In genomic region chr20:49290608-49291191, GRCh38 we compare ENCODE assay signal across 13 cellular contexts. TPM values are rescaled to one million over a fixed set of nuclear protein-coding genes. Genes with fewer than 3 reads are reported as not detected.
DNase-seq lines count a peak whose midpoint lies in the region; ATAC-seq, FAIRE-seq and TF ChIP-seq lines count a peak whose summit lies in the region.
"Had no signal": no experiment of that assay in that cellular context is flagged by ENCODE, and none has a peak within 500 bp of the region (broad histone marks: within the 10 kb centered on the region; RNA-seq: fewer than 3 reads in every experiment).

No MANE protein-coding gene starts in this region.

- SMC1A ChIA-PET in GM12878 (lab: Charles Lee; ENCODE audit: uncharacterized antibody, unreplicated experiment) = interaction anchor here (0.6 kb wide), 1 partner anchor 42 kb away, joined by 3 read pairs; no protein-coding TSS in a partner anchor

- no peak overlapping the region for H3K4me3 ChIP-seq in NB4 (ENCODE audit: low read depth, low read length)
- no peak overlapping the region for H3K4me3 ChIP-seq in GM12878
- no peak overlapping the region for H3K4me3 ChIP-seq in smooth muscle cell
- no peak overlapping the region for H3K4me3 ChIP-seq in MG63
- H3K4me3 ChIP-seq in suprapubic skin = no peak overlapping the region
- H3K4me3 ChIP-seq: sigmoid colon, transverse colon had no signal

- H3K36me3 ChIP-seq in GM12878 (ENCODE audit: control insufficient read depth in 2 of 2, insufficient read depth in 2 of 2, low read length in 1 of 2) (peaks cover 30 to 43% of the 10 kb centered on the region in 2 experiments), smooth muscle cell (ENCODE audit: low read depth) (peaks cover 6% of the 10 kb centered on the region), MG63 (peaks cover 79% of the 10 kb centered on the region), suprapubic skin (peaks cover 63% of the 10 kb centered on the region)

- H3K27me3 ChIP-seq in GM12878 (replicated peaks in 1 of 2; ENCODE audit: control insufficient read depth in 2 of 2, insufficient read depth in 2 of 2, low read length in 1 of 2) (no peaks in the 10 kb centered on the region), smooth muscle cell (ENCODE audit: low read depth) (no peaks in the 10 kb centered on the region), MG63 (no peaks in the 10 kb centered on the region), suprapubic skin (no peaks in the 10 kb centered on the region)
- H3K27me3 ChIP-seq: sigmoid colon, transverse colon had no signal

- H3F3A ChIP-seq in smooth muscle cell (ENCODE audit: low read depth) = peaks cover 47% of the 10 kb centered on the region

- no peak overlapping the region for H2AFZ ChIP-seq in GM12878 (ENCODE audit: control insufficient read depth, low read depth, low read length)
- no peak overlapping the region for H2AFZ ChIP-seq in smooth muscle cell (ENCODE audit: low read depth)

- no peak for TF ChIP-seq RAD21 in GM12878 (IDR thresholded peaks at IDR 0.05; ENCODE audit: insufficient read depth, low read depth, low read length)

- RAD21 ChIA-PET in GM12878 (lab: Charles Lee; ENCODE audit: unreplicated experiment) = no interaction called here

- peak; percentile 16 for TF ChIP-seq POLR2A in NB4 (IDR thresholded peaks at IDR 0.05; ENCODE audit: extremely low read depth, insufficient read length)
- TF ChIP-seq POLR2A in GM12878 (IDR thresholded peaks at IDR 0.05; ENCODE audit: low read depth, low read length) = no peak; the same call in 1 of the 2 replicates
- no peak for TF ChIP-seq POLR2A in suprapubic skin (IDR thresholded peaks at IDR 0.05)

- no peak for FAIRE-seq in GM12878 (lab: Jason Lieb, UNC)
- FAIRE-seq: bronchial epithelial cell had no signal

- peak overlapping the region; percentile 11; the same call in 1 of the 2 replicates for H3K27ac ChIP-seq in GM12878 (ENCODE audit: control insufficient read depth, insufficient read depth)
- peak overlapping the region; percentile 4 for H3K27ac ChIP-seq in smooth muscle cell (ENCODE audit: low read depth)
- no peak overlapping the region for H3K27ac ChIP-seq in suprapubic skin
- H3K27ac ChIP-seq: sigmoid colon, transverse colon had no signal

- peaks cover 33% of the 10 kb centered on the region for H3K4me1 Mint-ChIP-seq in activated CD8-positive, alpha-beta memory T cell treated with anti-CD3 and anti-CD28 coated beads, Interleukin-2, amount 10 ng/mL, durations not matched to agents 7 days and 5 days

- CTCF ChIA-PET in activated CD8-positive, alpha-beta memory T cell treated with anti-CD3 and anti-CD28 coated beads, Interleukin-2, amount 10 ng/mL, durations not matched to agents 7 days and 5 days (lab: Charles Lee) = no interaction called here
- CTCF ChIA-PET in GM12878 (lab: Yijun Ruan, JAX) = no interaction called here

- DNase-seq in activated CD8-positive, alpha-beta memory T cell treated with anti-CD3 and anti-CD28 coated beads, Interleukin-2, amount 10 ng/mL, durations not matched to agents 7 days and 5 days = no peak
- DNase-seq in activated CD8-positive, alpha-beta memory T cell treated with anti-CD3 and anti-CD28 coated beads, Interleukin-2, amount 50 U/mL, for 48 hours = no peak
- DNase-seq in NB4 (ENCODE audit: low read depth) = no peak
- no peak for DNase-seq in GM12878 (ENCODE audit: low read depth, low spot score)
- no peak for DNase-seq in smooth muscle cell (lab: John Stamatoyannopoulos, UW; ENCODE audit: unreplicated experiment)
- DNase-seq in medulla oblongata (ENCODE audit: extremely low spot score) = no peak
- no peak for DNase-seq in MG63
- DNase-seq in suprapubic skin (ENCODE audit: low spot score in 2 of 2) = no peak
- DNase-seq: NCI-H1694 treated with DMSO at 0.1 percent for 48 hours, sigmoid colon, T1000, transverse colon had no signal

- in situ Hi-C loops in GM12878 (cut with MboI) = no loop called here

- H3K9me3 Mint-ChIP-seq in activated CD8-positive, alpha-beta memory T cell treated with anti-CD3 and anti-CD28 coated beads, Interleukin-2, amount 10 ng/mL, durations not matched to agents 7 days and 5 days (ENCODE audit: low read depth) = peaks cover 9% of the 10 kb centered on the region

- H3K4me3 Mint-ChIP-seq in activated CD8-positive, alpha-beta memory T cell treated with anti-CD3 and anti-CD28 coated beads, Interleukin-2, amount 10 ng/mL, durations not matched to agents 7 days and 5 days = no peak overlapping the region

- no TSS peak for BruUV-seq in GM12878 (replicated peaks; lab: Mats Ljungman, UMichigan)

- H3K27ac Mint-ChIP-seq in activated CD8-positive, alpha-beta memory T cell treated with anti-CD3 and anti-CD28 coated beads, Interleukin-2, amount 10 ng/mL, durations not matched to agents 7 days and 5 days = peak overlapping the region; percentile 58

- no peak for TF ChIP-seq EP300 in GM12878 (IDR thresholded peaks at IDR 0.05; ENCODE audit: borderline replicate concordance in 1 of 2, control insufficient read depth in 1 of 2, low read depth in 2 of 2, low read length in 2 of 2)
- no peak for TF ChIP-seq EP300 in suprapubic skin (IDR thresholded peaks at IDR 0.05)

- H3K4me2 ChIP-seq in GM12878 (ENCODE audit: control insufficient read depth, insufficient read depth) (no peak overlapping the region), smooth muscle cell (no peak overlapping the region)

- H3K9ac ChIP-seq in GM12878 (ENCODE audit: control insufficient read depth, insufficient read depth, low read length) (no peak overlapping the region), smooth muscle cell (ENCODE audit: low read depth) (no peak overlapping the region)

- H3K9me3 ChIP-seq in GM12878 (replicated peaks; ENCODE audit: control insufficient read depth, insufficient read depth, low read length) (peaks cover 20% of the 10 kb centered on the region), smooth muscle cell (replicated peaks; ENCODE audit: low read depth) (no peaks in the 10 kb centered on the region), MG63 (no peaks in the 10 kb centered on the region; the same call in 1 of the 2 replicates), suprapubic skin (peaks cover 14% of the 10 kb centered on the region)

- ATAC-seq in activated CD8-positive, alpha-beta memory T cell treated with anti-CD3 and anti-CD28 coated beads, Interleukin-2, amount 10 ng/mL, durations not matched to agents 7 days and 5 days = no peak
- peak; percentile 6; the same call in 1 of the 3 replicates for ATAC-seq in GM12878

- H3K79me2 ChIP-seq in GM12878 (ENCODE audit: control insufficient read depth, insufficient read depth, low read length) = peaks cover 29% of the 10 kb centered on the region
- peaks cover 19% of the 10 kb centered on the region for H3K79me2 ChIP-seq in smooth muscle cell (ENCODE audit: low read depth)

- 50% methylated on average over 6 of the region's 6 CpGs for WGBS in GM12878 (ENCODE audit: insufficient coverage, insufficient replicate concordance, low lambda C conversion rate, missing lambda C conversion rate)
- WGBS in smooth muscle cell (ENCODE audit: low lambda C conversion rate) = 87% methylated on average over 6 of the region's 6 CpGs
- WGBS in suprapubic skin = 90% methylated on average over 6 of the region's 6 CpGs

- no peaks in the 10 kb centered on the region for H3K27me3 Mint-ChIP-seq in activated CD8-positive, alpha-beta memory T cell treated with anti-CD3 and anti-CD28 coated beads, Interleukin-2, amount 10 ng/mL, durations not matched to agents 7 days and 5 days

- POLR2A ChIA-PET in GM12878 (lab: Charles Lee) = interaction anchor here (0.6 to 1.9 kb wide), 5 partner anchors 9 to 43 kb away, joined by 3 to 6 read pairs (median 4); no protein-coding TSS in a partner anchor

- no peak for TF ChIP-seq CTCF in NB4 (IDR thresholded peaks at IDR 0.05; ENCODE audit: low read depth, low read length)
- TF ChIP-seq CTCF in GM12878 (IDR thresholded peaks at IDR 0.05 in 2 of 3, conservative IDR thresholded peaks at IDR 0.05 in 1 of 3; ENCODE audit: control insufficient read depth in 2 of 3, extremely low read depth in 1 of 3, insufficient read depth in 1 of 3, low read depth in 3 of 3, low read length in 3 of 3) = no peak
- TF ChIP-seq CTCF in smooth muscle cell (IDR thresholded peaks at IDR 0.05; ENCODE audit: borderline replicate concordance, insufficient read depth, poor library complexity, severe bottlenecking) = no peak
- no peak for TF ChIP-seq CTCF in suprapubic skin (IDR thresholded peaks at IDR 0.05)

- H4K20me1 ChIP-seq in GM12878 (ENCODE audit: control insufficient read depth, insufficient read depth) = peaks cover 15% of the 10 kb centered on the region
- peaks cover 59% of the 10 kb centered on the region for H4K20me1 ChIP-seq in smooth muscle cell (ENCODE audit: low read depth)

- peaks cover 75% of the 10 kb centered on the region for H3K36me3 Mint-ChIP-seq in activated CD8-positive, alpha-beta memory T cell treated with anti-CD3 and anti-CD28 coated beads, Interleukin-2, amount 10 ng/mL, durations not matched to agents 7 days and 5 days

- H3K4me1 ChIP-seq in GM12878 (ENCODE audit: control insufficient read depth, insufficient read depth, low read length) (peaks cover 7% of the 10 kb centered on the region; the same call in 1 of the 2 replicates), smooth muscle cell (ENCODE audit: low read depth) (peaks cover 20% of the 10 kb centered on the region), suprapubic skin (peaks cover 5% of the 10 kb centered on the region)
- H3K4me1 ChIP-seq: sigmoid colon had no signal

- intact Hi-C loops in GM12878 (cut with micrococcal nuclease; ENCODE audit: unreplicated experiment) = no loop called here

RNA-seq across cellular contexts. Expression of gene ZNFX1, which starts 12.8 kb away (rescaled TPM):
- 10 to 100 TPM; 69.2 to 88.6 TPM for total RNA-seq in activated CD8-positive, alpha-beta memory T cell treated with anti-CD3 and anti-CD28 coated beads, Interleukin-2, amount 10 ng/mL, durations not matched to agents 7 days and 5 days
- 51.3 and 51.5 TPM in 2 replicates for total RNA-seq in GM12878 (2013; cell fraction: nucleolus; rRNA removed)
- total RNA-seq in GM12878 (2014; rRNA removed) (31.5 and 32.1 TPM in 2 replicates), GM12878 (2014; rRNA removed; fragmentation: Illumina TruSeq; extraction: Trizol) (26.3 and 27.8 TPM in 2 replicates), GM12878 (2021) (29.8 and 30.6 TPM in 2 replicates), smooth muscle cell (15.9 and 17.4 TPM in 2 replicates), suprapubic skin (10 to 100 TPM; 25.9 to 36.1 (median 33.2) TPM)
- polyA plus RNA-seq in GM12878 (2011; ENCODE audit: low read depth) = 14.5 TPM
- polyA plus RNA-seq in GM12878 (2011; rRNA removed) (6.9 and 9.1 TPM in 2 replicates), GM12878 (2014; fragmentation: Illumina TruSeq; extraction: Trizol) (26.4 and 28.5 TPM in 2 replicates), GM12878 (2014; fragmentation: Nextera tagmentation; extraction: Ambion mirVana) (10 to 100 TPM in 1 of 2 experiments, 1 to 10 TPM in 1; 7.4 to 14.6 TPM), GM12878 (2014; rRNA removed) (16.4 and 18.2 TPM in 2 replicates), GM12878 (2016; fragmentation: Nextera tagmentation; extraction: Ambion mirVana) (10 to 100 TPM; 24.9 to 27.2 TPM), smooth muscle cell (16.4 and 18.0 TPM in 2 replicates)
- polyA plus RNA-seq in GM12878 (2011; cell fraction: cytosol; rRNA removed) = 14.1 and 18.0 TPM in 2 replicates
- 6.9 and 11.6 TPM in 2 replicates for polyA plus RNA-seq in GM12878 (2011; cell fraction: nucleus; rRNA removed)
- 16.7 and 17.2 TPM in 2 replicates for polyA plus RNA-seq in GM12878 (2012)
- 30.2 and 32.8 TPM in 2 replicates for polyA minus RNA-seq in GM12878 (2011; rRNA and poly(A)+ RNA removed)
- polyA minus RNA-seq in GM12878 (2011; cell fraction: cytosol; rRNA and poly(A)+ RNA removed) = 14.2 and 16.9 TPM in 2 replicates
- polyA minus RNA-seq in GM12878 (2011; cell fraction: nucleus; rRNA and poly(A)+ RNA removed) = 15.8 and 18.1 TPM in 2 replicates
- 29.6 and 34.3 TPM in 2 replicates for total RNA-seq in MG63 (2014; rRNA removed; shearing (Covaris generic); ENCODE audit: low replicate concordance)
